ENCODE assay signal across 8 cellular contexts in genomic region chrX:56766554-56767412, GRCh38. TPM values are rescaled to one million over a fixed set of nuclear protein-coding genes. Genes with fewer than 3 reads are reported as not detected.
DNase-seq lines count a peak whose midpoint lies in the region; ATAC-seq and TF ChIP-seq lines count a peak whose summit lies in the region.

No MANE protein-coding gene starts in this region.

- peaks cover 16% of the 10 kb centered on the region for H3K36me3 Mint-ChIP-seq in brain

- TF ChIP-seq CTCF in AG09309 (IDR thresholded peaks at IDR 0.05; ENCODE audit: control insufficient read depth, insufficient read depth, low read depth, low read length, missing control alignments): peak; percentile 22
- no peak for TF ChIP-seq CTCF in brain (conservative IDR thresholded peaks at IDR 0.05)

- peaks cover 12% of the 10 kb centered on the region for H3K4me1 Mint-ChIP-seq in brain

- H3K36me3 ChIP-seq in H7 (replicated peaks; ENCODE audit: control insufficient read depth, insufficient read depth, low read length): no peaks in the 10 kb centered on the region
- no peaks in the 10 kb centered on the region for H3K36me3 ChIP-seq in muscle layer of colon (ENCODE audit: insufficient read depth, low read length)

- no peak for ATAC-seq in left lobe of liver
- ATAC-seq in HG03196 (IDR thresholded peaks at IDR 0.05; ENCODE audit: unreplicated experiment): no peak

- DNase-seq in AG09309 (ENCODE audit: low read depth) (no peak), H7 (peak; percentile 13), left lobe of liver (ENCODE audit: low spot score) (no peak), globus pallidus (ENCODE audit: low spot score) (no peak), pons (ENCODE audit: low spot score) (no peak)

- H3K9me3 Mint-ChIP-seq in brain: peaks cover 0 to 18% (median 4%) of the 10 kb centered on the region in 5 experiments

- peak overlapping the region; percentile 16 for H3K9ac ChIP-seq in muscle layer of colon (ENCODE audit: low read length)

- H3K4me3 Mint-ChIP-seq in brain: no peak overlapping the region

- peak overlapping the region; percentile 63 for H3K27ac ChIP-seq in muscle layer of colon (ENCODE audit: low read depth, low read length)

- peaks cover 26% of the 10 kb centered on the region for H3K4me1 ChIP-seq in muscle layer of colon (ENCODE audit: insufficient read depth, low read length)

- H3K27me3 Mint-ChIP-seq in brain: peaks cover 3% of the 10 kb centered on the region

- H3K9me3 ChIP-seq in muscle layer of colon (ENCODE audit: low read length): no peaks in the 10 kb centered on the region

- H3K4me3 ChIP-seq in AG09309 (ENCODE audit: control insufficient read depth, low read depth, low read length) (peak overlapping the region; percentile 63), H7 (ENCODE audit: insufficient read depth, low read depth, low read length) (no peak overlapping the region), muscle layer of colon (ENCODE audit: low read depth in 1 of 2, low read length in 2 of 2) (peak overlapping the region; percentile 37 to 53)

- H3K27ac Mint-ChIP-seq in brain: peak overlapping the region in 4 of 5 experiments; percentile 37 to 94 (median 62)

- H3K27me3 ChIP-seq in H7 (ENCODE audit: control insufficient read depth, insufficient read depth, low read length) (no peaks in the 10 kb centered on the region), muscle layer of colon (ENCODE audit: control insufficient read depth in 1 of 2, insufficient read depth in 2 of 2, low read length in 2 of 2) (no peaks in the 10 kb centered on the region)

RNA-seq across cellular contexts. Expression of gene NBDY, which starts 37.7 kb away (rescaled TPM):
- total RNA-seq in H7 (2014; rRNA removed; shearing (Covaris generic)): 7.5 and 12.0 TPM in 2 replicates
- polyA plus RNA-seq in brain (ENCODE audit: insufficient read depth, low read depth, low replicate concordance): 30.4 TPM
- total RNA-seq in left lobe of liver: 3.9 TPM
